ENCODE assay signal across 12 cellular contexts in the genomic region with DNA sequence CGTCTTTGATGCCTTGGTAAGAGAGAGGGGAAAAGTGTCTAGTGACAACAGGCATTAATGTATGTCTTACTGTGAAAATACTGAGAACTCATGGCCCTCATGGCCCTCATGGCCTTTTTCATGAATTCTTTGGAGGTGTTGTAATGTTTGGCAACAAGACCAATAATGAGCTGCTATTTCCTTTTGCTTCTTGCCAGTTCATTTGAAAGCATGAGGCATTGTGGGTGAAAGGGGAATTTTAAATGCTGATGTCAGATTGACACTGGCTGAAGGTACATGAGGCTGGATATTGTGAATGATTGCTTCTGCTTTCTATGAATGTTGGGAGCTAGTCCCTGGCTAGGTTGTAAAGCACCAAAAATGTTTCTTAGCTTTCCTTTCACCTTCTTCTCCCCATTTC.
DNase-seq lines count a peak whose midpoint lies in the region; ATAC-seq and TF ChIP-seq lines count a peak whose summit lies in the region.
"Had no signal": no experiment of that assay in that cellular context is flagged by ENCODE, and none has a peak within 500 bp of the region (broad histone marks: within the 10 kb centered on the region; RNA-seq: fewer than 3 reads in every experiment).

No MANE protein-coding gene starts in this region.

- no peaks in the 10 kb centered on the region for H3K27me3 ChIP-seq in body of pancreas

- H3K4me1 ChIP-seq in body of pancreas = no peaks in the 10 kb centered on the region

- no peak overlapping the region for H3K27ac ChIP-seq in body of pancreas

- 38 to 42% methylated on average over 1 of the region's 1 CpG for WGBS in body of pancreas, 2 donors

- ATAC-seq in body of pancreas = peak; percentile 27
- no peak for ATAC-seq in sciatic nerve
- ATAC-seq in HG03457 (IDR thresholded peaks at IDR 0.05; ENCODE audit: unreplicated experiment) = no peak

- no peak for TF ChIP-seq CTCF in body of pancreas (IDR thresholded peaks at IDR 0.05)

- H3K36me3 ChIP-seq in body of pancreas (replicated peaks in 1 of 2; ENCODE audit: insufficient read depth in 1 of 2, low read depth in 2 of 2) = no peaks in the 10 kb centered on the region

- intact Hi-C loops in body of pancreas (cut with DNase I) (no loop called here), sciatic nerve (cut with DNase I) (no loop called here)

- no peak for TF ChIP-seq POLR2A in body of pancreas (IDR thresholded peaks at IDR 0.05)

- no peak overlapping the region for H3K4me3 ChIP-seq in body of pancreas

- DNase-seq in AG08396 (ENCODE audit: low spot score) (peak; percentile 29), HCEC 1CT (peak; percentile 44), body of pancreas (no peak), kidney tubule cell (ENCODE audit: low spot score) (peak; percentile 88), NCI-H748 treated with DMSO at 0.1 percent for 48 hours (lab: John Stamatoyannopoulos, UW) (no peak), sciatic nerve (ENCODE audit: low spot score) (no peak), NCI-H128 (lab: John Stamatoyannopoulos, UW; ENCODE audit: unreplicated experiment) (no peak)
- DNase-seq: COR-L47; hypothalamus; NCI-H1105 treated with DMSO at 0.1 percent for 48 hours; stimulated activated CD4-positive, alpha-beta T cell treated with anti-CD3 and anti-CD28 coated beads, Interleukin-15, amount 100 ng/mL, for 24 hours had no signal

- H3K9me3 ChIP-seq in body of pancreas = no peaks in the 10 kb centered on the region

Comparison
In these comparisons a context has a peak if more than half of its experiments do, and no peak if none do; other contexts are left out.
1. DNase-seq: peak in AG08396 (single experiment), HCEC 1CT (single experiment) and kidney tubule cell (single experiment); none in body of pancreas (0 of 4), NCI-H748 treated with DMSO at 0.1 percent for 48 hours (single experiment), sciatic nerve (single experiment) and NCI-H128 (single experiment).